In genomic region chr20:14223806-14224205, GRCh38 we compare ENCODE assay signal across 32 cellular contexts.
"Had no signal": no experiment of that assay in that cellular context is flagged by ENCODE, and none has a peak within 500 bp of the region (broad histone marks: within the 10 kb centered on the region; RNA-seq: fewer than 3 reads in every experiment).

No MANE protein-coding gene starts in this region.

- H3K27ac ChIP-seq: ascending aorta, heart right ventricle, left ventricle myocardium inferior, neutrophil, ovary, transverse colon, VCaP had no signal

- FAIRE-seq: endothelial cell of umbilical vein, TTC549 had no signal

- H3K27ac Mint-ChIP-seq: activated CD4-positive, alpha-beta memory T cell treated with anti-CD3 and anti-CD28 coated beads, Interleukin-2, amount 10 ng/mL, durations not matched to agents 7 days and 5 days; activated CD4-positive, alpha-beta T cell treated with anti-CD3 and anti-CD28 coated beads, Interleukin-2, amount 10 ng/mL, durations not matched to agents 24 days and 14 days; activated naive CD4-positive, alpha-beta T cell treated with anti-CD3 and anti-CD28 coated beads, Interleukin-2, amount 10 ng/mL, durations not matched to agents 7 days and 5 days; activated naive CD8-positive, alpha-beta T cell treated with anti-CD3 and anti-CD28 coated beads, Interleukin-2, amount 10 ng/mL, durations not matched to agents 7 days and 5 days; activated T-cell treated with anti-CD3 and anti-CD28 coated beads, Interleukin-2, amount 50 U/mL, for 24 hours; brain; nephron; progenitor cell of endocrine pancreas; T-helper 1 cell treated with Interleukin-12 subunit alpha and Interleukin-12 subunit beta and Interleukin-4 antibody, amounts not matched to agents 30 μg/mL and 1 μg/mL, for 36 hours had no signal

- H3K4me3 ChIP-seq: ascending aorta, heart right ventricle, left ventricle myocardium inferior, lung, mucosa of descending colon, ovary, transverse colon had no signal

- H3K36me3 ChIP-seq: ascending aorta, heart right ventricle, left ventricle myocardium inferior, neutrophil, ovary, transverse colon had no signal

- H3K4me1 ChIP-seq: ascending aorta had no signal

- H3K9me3 ChIP-seq: ascending aorta, heart right ventricle, left ventricle myocardium inferior, mucosa of descending colon, neutrophil, ovary, transverse colon had no signal

- H3K27me3 Mint-ChIP-seq: activated CD4-positive, alpha-beta memory T cell treated with anti-CD3 and anti-CD28 coated beads, Interleukin-2, amount 10 ng/mL, durations not matched to agents 7 days and 5 days; activated CD4-positive, alpha-beta T cell treated with anti-CD3 and anti-CD28 coated beads, Interleukin-2, amount 10 ng/mL, durations not matched to agents 24 days and 14 days; activated naive CD4-positive, alpha-beta T cell treated with anti-CD3 and anti-CD28 coated beads, Interleukin-2, amount 10 ng/mL, durations not matched to agents 7 days and 5 days; activated naive CD8-positive, alpha-beta T cell treated with anti-CD3 and anti-CD28 coated beads, Interleukin-2, amount 10 ng/mL, durations not matched to agents 7 days and 5 days; progenitor cell of endocrine pancreas had no signal

- H3K27me3 ChIP-seq: ascending aorta, heart right ventricle, ovary, transverse colon had no signal

- H3K4me1 Mint-ChIP-seq: activated CD4-positive, alpha-beta memory T cell treated with anti-CD3 and anti-CD28 coated beads, Interleukin-2, amount 10 ng/mL, durations not matched to agents 7 days and 5 days; activated CD4-positive, alpha-beta T cell treated with anti-CD3 and anti-CD28 coated beads, Interleukin-2, amount 10 ng/mL, durations not matched to agents 24 days and 14 days; activated naive CD4-positive, alpha-beta T cell treated with anti-CD3 and anti-CD28 coated beads, Interleukin-2, amount 10 ng/mL, durations not matched to agents 7 days and 5 days; activated naive CD8-positive, alpha-beta T cell treated with anti-CD3 and anti-CD28 coated beads, Interleukin-2, amount 10 ng/mL, durations not matched to agents 7 days and 5 days; brain; nephron had no signal

- DNase-seq: activated CD4-positive, alpha-beta memory T cell treated with anti-CD3 and anti-CD28 coated beads, Interleukin-2, amount 10 ng/mL, durations not matched to agents 7 days and 5 days; activated CD4-positive, alpha-beta T cell treated with anti-CD3 and anti-CD28 coated beads, Interleukin-2, amount 10 ng/mL, durations not matched to agents 24 days and 14 days; activated CD8-positive, alpha-beta memory T cell treated with anti-CD3 and anti-CD28 coated beads, Interleukin-2, amount 50 U/mL, for 48 hours; activated gamma-delta T cell; activated naive CD4-positive, alpha-beta T cell treated with anti-CD3 and anti-CD28 coated beads, Interleukin-2, amount 10 ng/mL, durations not matched to agents 7 days and 5 days; activated naive CD8-positive, alpha-beta T cell treated with anti-CD3 and anti-CD28 coated beads, Interleukin-2, amount 10 ng/mL, durations not matched to agents 7 days and 5 days; activated T-cell treated with anti-CD3 and anti-CD28 coated beads, Interleukin-2, amount 50 U/mL, for 24 hours; caudate nucleus; cortex of kidney; foreskin melanocyte; heart right ventricle; left ventricle myocardium inferior; mucosa of descending colon; ovary; retina; stimulated activated CD4-positive, alpha-beta T cell treated with anti-CD3 and anti-CD28 coated beads, Interleukin-15, amount 100 ng/mL, for 24 hours; stimulated activated CD4-positive, alpha-beta T cell treated with anti-CD3 and anti-CD28 coated beads, Interleukin-2, amount 100 ng/mL, for 24 hours; stimulated activated naive CD4-positive, alpha-beta T cell treated with Interleukin-2 at 50 U/mL for 16 hours; T-helper 9 cell; transverse colon had no signal

- ATAC-seq: activated CD4-positive, CD25-positive, alpha-beta regulatory T cell treated with anti-CD3 and anti-CD28 coated beads, Interleukin-2, amount 50 U/mL, for 24 hours; esophagus mucosa; heart right ventricle; mucosa of descending colon had no signal

- H3K4me3 Mint-ChIP-seq: activated CD4-positive, alpha-beta memory T cell treated with anti-CD3 and anti-CD28 coated beads, Interleukin-2, amount 10 ng/mL, durations not matched to agents 7 days and 5 days; activated CD4-positive, alpha-beta T cell treated with anti-CD3 and anti-CD28 coated beads, Interleukin-2, amount 10 ng/mL, durations not matched to agents 24 days and 14 days; activated naive CD4-positive, alpha-beta T cell treated with anti-CD3 and anti-CD28 coated beads, Interleukin-2, amount 10 ng/mL, durations not matched to agents 7 days and 5 days; activated naive CD8-positive, alpha-beta T cell treated with anti-CD3 and anti-CD28 coated beads, Interleukin-2, amount 10 ng/mL, durations not matched to agents 7 days and 5 days; activated T-cell treated with anti-CD3 and anti-CD28 coated beads, Interleukin-2, amount 50 U/mL, for 24 hours; brain; nephron; T-helper 1 cell treated with Interleukin-12 subunit alpha and Interleukin-12 subunit beta and Interleukin-4 antibody, amounts not matched to agents 30 μg/mL and 1 μg/mL, for 36 hours had no signal

- H3K9me3 Mint-ChIP-seq: activated CD4-positive, alpha-beta T cell treated with anti-CD3 and anti-CD28 coated beads, Interleukin-2, amount 10 ng/mL, durations not matched to agents 24 days and 14 days had no signal

- H3K36me3 Mint-ChIP-seq: activated naive CD4-positive, alpha-beta T cell treated with anti-CD3 and anti-CD28 coated beads, Interleukin-2, amount 10 ng/mL, durations not matched to agents 7 days and 5 days; activated naive CD8-positive, alpha-beta T cell treated with anti-CD3 and anti-CD28 coated beads, Interleukin-2, amount 10 ng/mL, durations not matched to agents 7 days and 5 days; brain had no signal
